ENCODE assay signal across 8 cellular contexts in the genomic region with DNA sequence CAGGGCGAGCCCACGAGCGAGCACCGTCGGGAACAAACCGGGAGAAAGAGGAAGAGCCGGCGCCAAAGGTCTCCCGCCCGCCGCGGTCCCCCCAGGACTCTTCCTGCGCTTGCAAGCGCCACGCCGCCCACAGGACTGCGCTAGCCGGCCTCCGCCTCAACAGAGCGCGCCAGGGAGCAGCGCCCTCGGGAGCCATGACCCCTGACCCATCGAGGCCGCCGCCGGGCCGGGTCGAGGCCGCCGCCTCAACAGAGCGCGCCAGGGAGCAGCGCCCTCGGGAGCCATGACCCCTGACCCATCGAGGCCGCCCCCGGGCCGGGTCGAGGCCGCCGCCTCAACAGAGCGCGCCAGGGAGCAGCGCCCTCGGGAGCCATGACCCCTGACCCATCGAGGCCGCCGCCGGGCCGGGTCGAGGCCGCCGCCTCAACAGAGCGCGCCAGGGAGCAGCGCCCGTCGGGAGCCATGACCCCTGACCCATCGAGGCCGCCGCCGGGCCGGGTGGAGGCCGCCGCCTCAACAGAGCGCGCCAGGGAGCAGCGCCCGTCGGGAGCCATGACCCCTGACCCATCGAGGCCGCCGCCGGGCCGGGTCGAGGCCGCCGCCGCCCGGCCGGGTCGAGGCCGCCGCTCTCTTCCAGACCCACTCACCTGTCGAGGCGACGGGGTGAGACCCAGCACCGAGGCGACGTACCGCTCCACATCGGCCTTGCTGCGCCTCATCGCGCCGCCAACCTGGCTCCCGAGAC. TPM values are rescaled to one million over a fixed set of nuclear protein-coding genes. Genes with fewer than 3 reads are reported as not detected.
A peak's percentile ranks its signal among the peaks of the same experiment; 100 is the strongest.
DNase-seq lines count a peak whose midpoint lies in the region; ATAC-seq and TF ChIP-seq lines count a peak whose summit lies in the region.
"Not testable (repeated sequence)": the region's sequence is repeated elsewhere in the genome, so short reads cannot be mapped to it uniquely, and the experiment has no call there.

No MANE protein-coding gene starts in this region.

- intact Hi-C loops in CD8-positive, alpha-beta T cell (cut with DNase I, micrococcal nuclease), result loop anchor here (1.0 to 5.0 kb wide), 3 partner anchors 174 to 551 kb away; partner anchors contain the start of gene ANAPC1 (in 1 of the 2)
- intact Hi-C loops in stomach (cut with DNase I; ENCODE audit: low total_unique reads), result not testable (repeated sequence)

- H3K4me1 Mint-ChIP-seq in CD8-positive, alpha-beta T cell (ENCODE audit: low read depth), result peaks cover 19% of the 10 kb centered on the region
- H3K4me1 Mint-ChIP-seq in activated CD8-positive, alpha-beta T cell treated with anti-CD3 and anti-CD28 coated beads, Interleukin-2, amount 10 ng/mL, durations not matched to agents 7 days and 5 days (ENCODE audit: low read depth), result peaks cover 18% of the 10 kb centered on the region
- peaks cover 3 to 18% of the 10 kb centered on the region in 2 donors for H3K4me1 Mint-ChIP-seq in natural killer cell treated with Interleukin-12 subunit alpha and Interleukin-12 subunit beta and Interleukin-15 and Interleukin-18, amount 100 ng/mL, for 72 hours (ENCODE audit: low read depth in 2 of 2)

- peak overlapping the region; percentile 83 for H3K27ac Mint-ChIP-seq in CD8-positive, alpha-beta T cell
- H3K27ac Mint-ChIP-seq in activated CD8-positive, alpha-beta T cell treated with anti-CD3 and anti-CD28 coated beads, Interleukin-2, amount 10 ng/mL, durations not matched to agents 7 days and 5 days, result peak overlapping the region; percentile 81
- H3K27ac Mint-ChIP-seq in natural killer cell treated with Interleukin-12 subunit alpha and Interleukin-12 subunit beta and Interleukin-15 and Interleukin-18, amount 100 ng/mL, for 72 hours, result peak overlapping the region; percentile 50

- peak overlapping the region; percentile 13 for H3K4me3 ChIP-seq in CD8-positive, alpha-beta T cell (ENCODE audit: low read depth, low read length)
- peak overlapping the region; percentile 65 to 66 for H3K4me3 ChIP-seq in right atrium auricular region
- peak overlapping the region; percentile 53 to 65 (median 60) for H3K4me3 ChIP-seq in stomach

- not testable (repeated sequence) for H3K9me3 Mint-ChIP-seq in CD8-positive, alpha-beta T cell; activated CD8-positive, alpha-beta T cell treated with anti-CD3 and anti-CD28 coated beads, Interleukin-2, amount 10 ng/mL, durations not matched to agents 7 days and 5 days (ENCODE audit: insufficient read depth); natural killer cell treated with Interleukin-12 subunit alpha and Interleukin-12 subunit beta and Interleukin-15 and Interleukin-18, amount 100 ng/mL, for 72 hours

- not testable (repeated sequence) for H3K36me3 Mint-ChIP-seq in CD8-positive, alpha-beta T cell; activated CD8-positive, alpha-beta T cell treated with anti-CD3 and anti-CD28 coated beads, Interleukin-2, amount 10 ng/mL, durations not matched to agents 7 days and 5 days (ENCODE audit: low read depth); natural killer cell treated with Interleukin-12 subunit alpha and Interleukin-12 subunit beta and Interleukin-15 and Interleukin-18, amount 100 ng/mL, for 72 hours

- peak overlapping the region; percentile 76 for H3K4me3 Mint-ChIP-seq in CD8-positive, alpha-beta T cell
- peak overlapping the region; percentile 80 for H3K4me3 Mint-ChIP-seq in activated CD8-positive, alpha-beta T cell treated with anti-CD3 and anti-CD28 coated beads, Interleukin-2, amount 10 ng/mL, durations not matched to agents 7 days and 5 days
- peak overlapping the region; percentile 82 for H3K4me3 Mint-ChIP-seq in natural killer cell treated with Interleukin-12 subunit alpha and Interleukin-12 subunit beta and Interleukin-15 and Interleukin-18, amount 100 ng/mL, for 72 hours

- peak overlapping the region; percentile 58 for H3K27ac ChIP-seq in CD8-positive, alpha-beta T cell (ENCODE audit: low read depth, low read length)
- peak overlapping the region; percentile 81 to 85 for H3K27ac ChIP-seq in right atrium auricular region
- H3K27ac ChIP-seq in stomach, result peak overlapping the region in 4 of 5 donors; percentile 82 to 91 (median 86)

- TF ChIP-seq EP300 in stomach (IDR thresholded peaks at IDR 0.05), result not testable (repeated sequence)

- TF ChIP-seq POLR2A in stomach (IDR thresholded peaks at IDR 0.05), result not testable (repeated sequence)

- H3K36me3 ChIP-seq in CD8-positive, alpha-beta T cell (ENCODE audit: insufficient read depth, low read length); right atrium auricular region; stomach: not testable (repeated sequence)

- H3K27me3 Mint-ChIP-seq in CD8-positive, alpha-beta T cell (ENCODE audit: low read depth); activated CD8-positive, alpha-beta T cell treated with anti-CD3 and anti-CD28 coated beads, Interleukin-2, amount 10 ng/mL, durations not matched to agents 7 days and 5 days (ENCODE audit: low read depth); natural killer cell treated with Interleukin-12 subunit alpha and Interleukin-12 subunit beta and Interleukin-15 and Interleukin-18, amount 100 ng/mL, for 72 hours: not testable (repeated sequence)

- ATAC-seq in CD8-positive, alpha-beta T cell; activated CD8-positive, alpha-beta T cell treated with anti-CD3 and anti-CD28 coated beads, Interleukin-2, amount 10 ng/mL, durations not matched to agents 7 days and 5 days: not testable (repeated sequence)
- peak; percentile 49 for ATAC-seq in GM21529 (IDR thresholded peaks at IDR 0.05; ENCODE audit: unreplicated experiment)
- peak; percentile 38 for ATAC-seq in HG03460 (IDR thresholded peaks at IDR 0.05; ENCODE audit: unreplicated experiment)
- peak; percentile 58 to 69 for ATAC-seq in natural killer cell treated with Interleukin-12 subunit alpha and Interleukin-12 subunit beta and Interleukin-15 and Interleukin-18, amount 100 ng/mL, for 72 hours

- H3K27me3 ChIP-seq in CD8-positive, alpha-beta T cell (ENCODE audit: insufficient read depth, low read length); right atrium auricular region: not testable (repeated sequence)
- H3K27me3 ChIP-seq in stomach, result peaks cover 0 to 22% (median 0%) of the 10 kb centered on the region in 3 donors

- CTCF ChIA-PET in CD8-positive, alpha-beta T cell (lab: Charles Lee), result interaction anchor here (1.1 to 1.5 kb wide), 3 partner anchors 173 to 383 kb away, joined by 4 to 8 read pairs (median 4); no protein-coding TSS in a partner anchor
- CTCF ChIA-PET in activated CD8-positive, alpha-beta T cell treated with anti-CD3 and anti-CD28 coated beads, Interleukin-2, amount 10 ng/mL, durations not matched to agents 7 days and 5 days (lab: Charles Lee), result interaction anchor here (0.6 to 1.6 kb wide), 2 partner anchors 173 to 311 kb away, joined by 3 to 5 read pairs; no protein-coding TSS in a partner anchor

- not testable (repeated sequence) for H3K4me1 ChIP-seq in CD8-positive, alpha-beta T cell (ENCODE audit: insufficient read depth, low read length); right atrium auricular region
- H3K4me1 ChIP-seq in stomach, result peaks cover 0 to 16% (median 11%) of the 10 kb centered on the region in 4 donors

- DNase-seq in CD8-positive, alpha-beta T cell, result peak in 3 of 7 experiments; percentile 15 to 64 (median 22)
- DNase-seq in activated CD8-positive, alpha-beta T cell treated with anti-CD3 and anti-CD28 coated beads, Interleukin-2, amount 10 ng/mL, durations not matched to agents 7 days and 5 days, result peak; percentile 32
- DNase-seq in central memory CD4-positive, alpha-beta T cell, result peak; percentile 7
- DNase-seq in right atrium auricular region (ENCODE audit: low spot score), result peak; percentile 61
- DNase-seq in natural killer cell treated with Interleukin-12 subunit alpha and Interleukin-12 subunit beta and Interleukin-15 and Interleukin-18, amount 100 ng/mL, for 72 hours (ENCODE audit: low spot score); stomach: not testable (repeated sequence)

- not testable (repeated sequence) for TF ChIP-seq CTCF in CD8-positive, alpha-beta T cell (IDR thresholded peaks at IDR 0.05); right atrium auricular region (IDR thresholded peaks at IDR 0.05); stomach (IDR thresholded peaks at IDR 0.05)

- POLR2A ChIA-PET in CD8-positive, alpha-beta T cell (lab: Charles Lee); activated CD8-positive, alpha-beta T cell treated with anti-CD3 and anti-CD28 coated beads, Interleukin-2, amount 10 ng/mL, durations not matched to agents 7 days and 5 days (lab: Charles Lee): not testable (repeated sequence)

- H3K9me3 ChIP-seq in CD8-positive, alpha-beta T cell (ENCODE audit: low read length); right atrium auricular region; stomach: not testable (repeated sequence)

- WGBS in stomach, 5 donors, result 0 to 53% (median 26%) methylated on average over 28 to 96 of the region's 98 CpGs

RNA-seq across cellular contexts. Expression of gene RGPD8, which starts 0.5 kb away (rescaled TPM):
- 10 to 100 TPM; 85.9 to 97.6 TPM for total RNA-seq in CD8-positive, alpha-beta T cell
- total RNA-seq in activated CD8-positive, alpha-beta T cell treated with anti-CD3 and anti-CD28 coated beads, Interleukin-2, amount 10 ng/mL, durations not matched to agents 7 days and 5 days, result 1 to 10 TPM; 6.4 to 7.8 TPM
- 1 to 10 TPM; 8.3 to 8.7 TPM for total RNA-seq in right atrium auricular region
- 10 to 100 TPM in 1 of 2 donors, 1 to 10 TPM in 1; 7.7 to 19.5 TPM for total RNA-seq in natural killer cell treated with Interleukin-12 subunit alpha and Interleukin-12 subunit beta and Interleukin-15 and Interleukin-18, amount 100 ng/mL, for 72 hours
- total RNA-seq in stomach, result 10 to 100 TPM in 4 of 5 donors, 1 to 10 TPM in 1; 6.4 to 54.3 (median 22.7) TPM
- polyA plus RNA-seq in stomach, result under 1 TPM in 2 of 3 donors, not detected in 1; 0.31 to 0.88 TPM

RNA-seq across cellular contexts. Expression of gene TTL, which starts 49.0 kb away (rescaled TPM):
- 1 to 10 TPM; 8.1 to 8.7 TPM for total RNA-seq in CD8-positive, alpha-beta T cell
- total RNA-seq in activated CD8-positive, alpha-beta T cell treated with anti-CD3 and anti-CD28 coated beads, Interleukin-2, amount 10 ng/mL, durations not matched to agents 7 days and 5 days, result 10 to 100 TPM; 36.0 to 37.6 TPM
- total RNA-seq in right atrium auricular region, result 10 to 100 TPM; 24.9 to 32.4 TPM
- total RNA-seq in natural killer cell treated with Interleukin-12 subunit alpha and Interleukin-12 subunit beta and Interleukin-15 and Interleukin-18, amount 100 ng/mL, for 72 hours, result 10 to 100 TPM; 21.0 to 37.0 TPM
- 10 to 100 TPM in 2 of 5 donors, 1 to 10 TPM in 3; 2.7 to 26.5 (median 5.3) TPM for total RNA-seq in stomach
- 1 to 10 TPM; 5.2 to 9.7 (median 6.7) TPM for polyA plus RNA-seq in stomach

Comparison
In these comparisons a context has a peak if more than half of its experiments do, and no peak if none do; other contexts are left out.
1. H3K4me3 ChIP-seq: peak in every context shown above with its lines; median percentile 66 in right atrium auricular region; 60 in stomach; 13 in CD8-positive, alpha-beta T cell.